In the genomic region with DNA sequence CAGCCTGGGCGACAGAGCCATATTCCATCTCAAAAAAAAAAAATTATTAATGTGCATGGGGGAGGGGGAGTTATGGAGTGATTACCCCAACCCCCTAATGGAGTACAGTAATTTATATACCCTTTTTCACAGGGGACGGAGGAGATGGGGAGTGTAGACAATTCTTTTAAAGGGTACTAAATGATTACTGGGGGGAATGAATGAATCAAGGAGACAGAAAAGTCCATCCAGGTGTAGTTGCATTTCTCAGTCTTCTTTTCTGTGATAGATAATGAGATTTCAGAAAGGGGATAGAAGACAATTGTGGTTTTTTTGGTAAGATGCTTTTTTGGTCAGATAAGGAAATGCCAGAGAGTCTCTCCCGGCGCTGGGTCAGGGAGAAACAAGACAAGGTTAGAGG, we compare ENCODE assay signal across 30 cellular contexts.
"Had no signal": no experiment of that assay in that cellular context is flagged by ENCODE, and none has a peak within 500 bp of the region (broad histone marks: within the 10 kb centered on the region; RNA-seq: fewer than 3 reads in every experiment).

No MANE protein-coding gene starts in this region.

- H3K4me3 ChIP-seq: adrenal gland, MG63 had no signal

- H3K36me3 ChIP-seq: adrenal gland, MG63 had no signal

- ATAC-seq: activated CD4-positive, alpha-beta T cell treated with anti-CD3 and anti-CD28 coated beads for 36 hours; activated CD4-positive, CD25-positive, alpha-beta regulatory T cell treated with anti-CD3 and anti-CD28 coated beads, Interleukin-2, amount 50 U/mL, for 24 hours; WTC11 had no signal

- H3K27ac ChIP-seq: adrenal gland had no signal

- H3K9me3 ChIP-seq: adrenal gland, MG63 had no signal

- FAIRE-seq: bronchial epithelial cell had no signal

- DNase-seq: activated CD4-positive, alpha-beta memory T cell treated with anti-CD3 and anti-CD28 coated beads for 36 hours; activated CD4-positive, alpha-beta T cell treated with anti-CD3 and anti-CD28 coated beads for 36 hours; activated CD4-positive, alpha-beta T cell treated with anti-CD3 and anti-CD28 coated beads, Interleukin-2, amount 10 ng/mL, durations not matched to agents 7 days and 5 days; activated CD8-positive, alpha-beta memory T cell treated with anti-CD3 and anti-CD28 coated beads, Interleukin-2, amount 50 U/mL, for 4 hours; activated gamma-delta T cell; activated naive CD4-positive, alpha-beta T cell treated with Interleukin-2 at 50 U/mL for 16 hours; activated naive CD8-positive, alpha-beta T cell treated with anti-CD3 and anti-CD28 coated beads, Interleukin-2, amount 10 ng/mL, durations not matched to agents 7 days and 5 days; activated T-cell treated with anti-CD3 and anti-CD28 coated beads for 4 hours; activated T-cell treated with anti-CD3 and anti-CD28 coated beads, Interleukin-2, amount 50 U/mL, for 48 hours; adrenal gland; anterior cingulate cortex; caudate nucleus; cerebellar nuclear complex; Kasumi-1; MG63; MV-4-11; NCI-H1092; NCI-H1436 treated with DMSO at 0.1 percent for 48 hours; NCI-H1694 treated with DMSO at 0.1 percent for 48 hours; NCI-H2029; NCI-H345; NCI-H524 treated with DMSO at 0.1 percent for 48 hours; NK-92 treated with Interleukin-12 subunit alpha and Interleukin-12 subunit beta, amount 100 ng/mL, for 24 hours; Right ventricle myocardium superior; SW 1271; T-helper 1 cell; T1000 had no signal

- H3K27me3 ChIP-seq: adrenal gland, MG63 had no signal
